In the genomic region with DNA sequence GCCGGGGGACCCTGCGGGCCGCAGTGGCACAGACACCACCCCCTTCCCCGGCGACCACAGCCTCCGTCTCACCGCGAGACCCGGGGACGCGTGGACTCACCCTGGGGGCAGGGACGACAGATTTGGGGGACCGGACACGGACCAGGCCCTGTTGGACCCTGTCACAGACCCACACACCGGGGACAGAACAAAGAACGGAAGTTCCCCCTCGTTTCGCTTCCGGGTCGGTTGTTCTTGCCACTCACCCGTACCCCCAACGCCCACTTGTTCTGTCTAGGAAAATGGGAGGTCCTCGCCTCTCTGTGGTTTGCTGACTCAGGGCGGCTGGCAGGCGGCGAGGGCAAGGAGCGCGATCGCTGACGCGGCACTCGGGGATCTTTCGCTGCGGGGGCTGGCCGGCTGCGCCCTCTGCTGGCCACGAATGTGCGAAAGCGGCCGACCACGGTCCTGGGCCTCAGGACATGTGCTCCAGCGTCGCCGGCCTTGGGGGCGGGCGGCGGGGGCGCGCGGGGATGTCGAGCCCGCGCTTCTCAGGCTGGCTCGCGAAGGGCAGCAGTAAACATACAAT, we compare ENCODE assay signal across 8 cellular contexts. TPM values are rescaled to one million over a fixed set of nuclear protein-coding genes. Genes with fewer than 3 reads are reported as not detected.
A peak's percentile ranks its signal among the peaks of the same experiment; 100 is the strongest.
DNase-seq lines count a peak whose midpoint lies in the region; ATAC-seq and TF ChIP-seq lines count a peak whose summit lies in the region.

TSS of gene ZNF3 (minus strand) at position 189 of the 568 bp plus-strand sequence. CDS start 4,366 bp downstream, outside the sequence.

- peak within 1 kb of the TSS; percentile 83 to 97 (median 94) for H3K4me3 Mint-ChIP-seq in naive B cell
- peak within 1 kb of the TSS; percentile 78 for H3K4me3 Mint-ChIP-seq in stimulated activated memory B cell treated with anti-CD40 and anti-IgM and Interleukin-4, amounts not matched to agents 10 μg/mL and 1 μg/mL and 100 μg/mL, for 72 hours

- DNase-seq in ELF-1 (ENCODE audit: low read depth, low spot score) (peak; percentile 100), GOT3 (lab: John Stamatoyannopoulos, UW) (peak; percentile 92), RPMI8226 (peak; percentile 100), fibroblast of gingiva (ENCODE audit: low read depth) (peak; percentile 99), naive B cell (peak; percentile 98)
- DNase-seq in activated T-helper 1 cell treated with anti-CD3 and anti-CD28 coated beads, Interleukin-2, amount 50 U/mL, for 16 hours (ENCODE audit: low read depth in 1 of 2, low spot score in 1 of 2): peak; percentile 93 to 98

- no peaks in the 10 kb centered on the region for H3K9me3 Mint-ChIP-seq in naive B cell
- no peaks in the 10 kb centered on the region for H3K9me3 Mint-ChIP-seq in stimulated activated memory B cell treated with anti-CD40 and anti-IgM and Interleukin-4, amounts not matched to agents 10 μg/mL and 1 μg/mL and 100 μg/mL, for 72 hours

- H3K36me3 Mint-ChIP-seq in naive B cell: peaks cover 0 to 10% of the 10 kb centered on the region in 2 donors
- peaks cover 17% of the 10 kb centered on the region for H3K36me3 Mint-ChIP-seq in stimulated activated memory B cell treated with anti-CD40 and anti-IgM and Interleukin-4, amounts not matched to agents 10 μg/mL and 1 μg/mL and 100 μg/mL, for 72 hours

- peak; percentile 97 for TF ChIP-seq CTCF in LNCAP (IDR thresholded peaks at IDR 0.05)

- ATAC-seq in naive B cell (ENCODE audit: low read depth in 2 of 2): peak; percentile 67 to 71
- peak; percentile 92 for ATAC-seq in stimulated activated memory B cell treated with anti-CD40 and anti-IgM and Interleukin-4, amounts not matched to agents 10 μg/mL and 1 μg/mL and 100 μg/mL, for 72 hours

- H3K27me3 Mint-ChIP-seq in naive B cell: no peaks in the 10 kb centered on the region
- H3K27me3 Mint-ChIP-seq in stimulated activated memory B cell treated with anti-CD40 and anti-IgM and Interleukin-4, amounts not matched to agents 10 μg/mL and 1 μg/mL and 100 μg/mL, for 72 hours: no peaks in the 10 kb centered on the region

- H3K27ac Mint-ChIP-seq in naive B cell: peak within 1 kb of the TSS; percentile 85 to 98 (median 97)
- peak within 1 kb of the TSS; percentile 84 for H3K27ac Mint-ChIP-seq in stimulated activated memory B cell treated with anti-CD40 and anti-IgM and Interleukin-4, amounts not matched to agents 10 μg/mL and 1 μg/mL and 100 μg/mL, for 72 hours

- peaks cover 31 to 51% (median 38%) of the 10 kb centered on the region in 3 donors for H3K4me1 Mint-ChIP-seq in naive B cell
- H3K4me1 Mint-ChIP-seq in stimulated activated memory B cell treated with anti-CD40 and anti-IgM and Interleukin-4, amounts not matched to agents 10 μg/mL and 1 μg/mL and 100 μg/mL, for 72 hours: peaks cover 38% of the 10 kb centered on the region

RNA-seq across cellular contexts. Expression of gene ZNF3, which starts in this region (rescaled TPM):
- 10 to 100 TPM; 14.6 to 34.4 (median 21.8) TPM for polyA plus RNA-seq in naive B cell (ENCODE audit: low read depth in 6 of 6)

Comparison
In these comparisons a context has a peak if more than half of its experiments do, and no peak if none do; other contexts are left out.
1. Peak in every context shown above with its lines: DNase-seq and ATAC-seq.